16 cellular contexts compared by ENCODE assay signal in the genomic region with DNA sequence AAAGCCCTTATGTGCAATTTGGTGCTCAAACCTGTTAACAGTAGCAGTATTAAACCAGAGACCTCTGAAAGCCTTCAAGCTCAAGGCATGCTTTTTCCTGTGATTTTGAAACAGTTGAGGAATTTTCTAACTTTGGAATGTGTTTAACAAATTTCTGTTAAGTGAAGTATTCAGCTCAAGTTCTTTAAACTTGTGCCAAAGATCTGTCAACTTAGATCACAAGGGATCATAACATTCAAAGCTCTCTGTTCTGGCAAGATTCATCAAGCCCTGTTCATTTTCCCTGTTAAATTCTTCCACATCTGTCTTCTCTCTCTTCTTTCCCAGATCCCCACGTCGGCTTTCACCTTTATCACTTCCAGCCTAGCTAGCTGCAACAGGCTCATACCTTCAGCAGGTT. TPM values are rescaled to one million over a fixed set of nuclear protein-coding genes. Genes with fewer than 3 reads are reported as not detected.
DNase-seq lines count a peak whose midpoint lies in the region; ATAC-seq and TF ChIP-seq lines count a peak whose summit lies in the region.
"Had no signal": no experiment of that assay in that cellular context is flagged by ENCODE, and none has a peak within 500 bp of the region (broad histone marks: within the 10 kb centered on the region; RNA-seq: fewer than 3 reads in every experiment).

No MANE protein-coding gene starts in this region.

- WGBS in IMR-90 (ENCODE audit: extremely low coverage in 2 of 2, insufficient read length in 1 of 2), 2 experiments: 61% methylated on average over 2 of the region's 2 CpGs; no CpG with 5 or more reads in 1 of the 2 experiments

- H2AK9ac ChIP-seq in IMR-90 (replicated peaks; ENCODE audit: low read depth, low read length, poor library complexity): no peak overlapping the region

- no peak overlapping the region for H4K91ac ChIP-seq in IMR-90 (ENCODE audit: insufficient read depth, low read depth, low read length)

- DNase-seq in IMR-90 (no peak), chondrocyte (ENCODE audit: low spot score) (no peak), iris pigment epithelial cell (ENCODE audit: low read depth) (peak; percentile 77), NCI-H1694 (lab: John Stamatoyannopoulos, UW) (no peak), NCI-H2171 treated with DMSO at 0.1 percent for 48 hours (lab: John Stamatoyannopoulos, UW) (no peak)
- DNase-seq: ACHN; BE2C; CD4-positive, alpha-beta memory T cell; DMS79 treated with DMSO at 0.1 percent for 48 hours; MV-4-11; NCI-H1436 treated with DMSO at 0.1 percent for 48 hours; NCI-H2081 treated with DMSO at 0.1 percent for 48 hours; NCI-H446; PC-3 had no signal

- peak overlapping the region; percentile 66 for H3K27ac Mint-ChIP-seq in chondrocyte (ENCODE audit: unreplicated experiment)
- H3K27ac Mint-ChIP-seq: CD4-positive, alpha-beta memory T cell had no signal

- no TSS peak for BruUV-seq in IMR-90 (replicated peaks; lab: Mats Ljungman, UMichigan)

- H3K4me3 ChIP-seq in IMR-90 (ENCODE audit: insufficient read depth, low read depth, low read length): no peak overlapping the region
- no peak overlapping the region for H3K4me3 ChIP-seq in stomach smooth muscle (ENCODE audit: low read length in 2 of 2)

- no peaks in the 10 kb centered on the region for H3K79me1 ChIP-seq in IMR-90 (ENCODE audit: low read depth in 1 of 2, low read length in 2 of 2)

- no peak overlapping the region for H3K4ac ChIP-seq in IMR-90 (ENCODE audit: low read depth, low read length)

- H3K27me3 Mint-ChIP-seq in chondrocyte (ENCODE audit: low read depth): no peaks in the 10 kb centered on the region

- no peak overlapping the region for H3K56ac ChIP-seq in IMR-90 (ENCODE audit: extremely low read depth, insufficient read depth, low read length)

- no peak overlapping the region for H3K14ac ChIP-seq in IMR-90 (replicated peaks; ENCODE audit: low read depth, low read length)

- H3K36me3 ChIP-seq in IMR-90 (ENCODE audit: control insufficient read depth, insufficient read depth, low read length): no peaks in the 10 kb centered on the region
- H3K36me3 ChIP-seq in stomach smooth muscle (ENCODE audit: control insufficient read depth in 2 of 2, insufficient read depth in 2 of 2, low read length in 2 of 2): no peaks in the 10 kb centered on the region
- H3K36me3 ChIP-seq: BE2C had no signal

- no peaks in the 10 kb centered on the region for H3K9me3 ChIP-seq in IMR-90 (ENCODE audit: control insufficient read depth, insufficient read depth, low read length)
- no peaks in the 10 kb centered on the region for H3K9me3 ChIP-seq in stomach smooth muscle (ENCODE audit: control insufficient read depth in 2 of 2, low read length in 2 of 2)
- H3K9me3 ChIP-seq: BE2C had no signal

- TF ChIP-seq RAD21 in IMR-90 (IDR thresholded peaks at IDR 0.05; ENCODE audit: low read length): no peak

- H3K9ac ChIP-seq in IMR-90 (ENCODE audit: low read depth, low read length) (no peak overlapping the region), stomach smooth muscle (ENCODE audit: low read length in 2 of 2) (no peak overlapping the region)

- 0 out of 2 replicates have a peak overlapping the region, but pooled peaks have one; percentile 16 for H3K23ac ChIP-seq in IMR-90 (ENCODE audit: low read depth, low read length)

- POLR2A ChIA-PET in IMR-90 (lab: Charles Lee; ENCODE audit: unreplicated experiment): no interaction called here

- no peak overlapping the region for H3K4me3 Mint-ChIP-seq in chondrocyte (ENCODE audit: unreplicated experiment)
- H3K4me3 Mint-ChIP-seq: CD4-positive, alpha-beta memory T cell had no signal

- peaks cover 5% of the 10 kb centered on the region; the same call in 1 of the 2 replicates for H3K9me1 ChIP-seq in IMR-90 (ENCODE audit: insufficient read depth, low read length)

- peak; percentile 46 for ATAC-seq in IMR-90 (ENCODE audit: low read depth)
- ATAC-seq in GM21723 (IDR thresholded peaks at IDR 0.05; ENCODE audit: unreplicated experiment): no peak
- ATAC-seq: PC-3 had no signal

- H2BK15ac ChIP-seq in IMR-90 (ENCODE audit: low read depth, low read length): no peak overlapping the region

- no peak for TF ChIP-seq POLR2A in IMR-90 (IDR thresholded peaks at IDR 0.05; ENCODE audit: low read depth, low read length)

- H3K18ac ChIP-seq in IMR-90 (ENCODE audit: low read depth, low read length): no peak overlapping the region

- H3K4me1 Mint-ChIP-seq in chondrocyte (ENCODE audit: low read depth): peaks cover 30% of the 10 kb centered on the region
- H3K4me1 Mint-ChIP-seq: CD4-positive, alpha-beta memory T cell had no signal

- intact Hi-C loops in IMR-90 (cut with micrococcal nuclease): no loop called here

- no peak overlapping the region for H4K8ac ChIP-seq in IMR-90 (ENCODE audit: low read depth in 2 of 2, low read length in 2 of 2)

- H3K4me2 ChIP-seq in IMR-90 (ENCODE audit: low read depth, low read length): no peak overlapping the region; the same call in 1 of the 2 replicates

- dilution Hi-C loops in IMR-90 (cut with HindIII; ENCODE audit: low sequenced_read_pairs, unreplicated experiment): no loop called here

- H4K5ac ChIP-seq in IMR-90 (ENCODE audit: low read depth, low read length): no peak overlapping the region

- TF ChIP-seq CTCF in IMR-90 (conservative IDR thresholded peaks at IDR 0.05; ENCODE audit: low read depth, low read length) (no peak), chondrocyte (IDR thresholded peaks at IDR 0.05) (no peak)

- no peak overlapping the region for H2BK120ac ChIP-seq in IMR-90 (ENCODE audit: low read depth, low read length)

- H3K4me1 ChIP-seq in IMR-90 (ENCODE audit: control insufficient read depth, insufficient read depth, low read length) (peaks cover 6% of the 10 kb centered on the region), stomach smooth muscle (ENCODE audit: control insufficient read depth, insufficient read depth, low read length) (peaks cover 4% of the 10 kb centered on the region)
- H3K4me1 ChIP-seq: BE2C had no signal

- H3K27me3 ChIP-seq in IMR-90 (ENCODE audit: control insufficient read depth, insufficient read depth, low read length) (0 out of 2 replicates have a peak, but pooled peaks cover under 1% of the 10 kb centered on the region), stomach smooth muscle (ENCODE audit: control insufficient read depth in 1 of 2, insufficient read depth in 2 of 2, low read length in 2 of 2) (no peaks in the 10 kb centered on the region)
- H3K27me3 ChIP-seq: BE2C had no signal

- H3K36me3 Mint-ChIP-seq in chondrocyte (ENCODE audit: low read depth): no peaks in the 10 kb centered on the region

- no peak overlapping the region for H2BK5ac ChIP-seq in IMR-90 (ENCODE audit: low read depth, low read length, poor library complexity, severe bottlenecking)

- no peak overlapping the region for H2AK5ac ChIP-seq in IMR-90 (ENCODE audit: low read depth, low read length)

- H2AFZ ChIP-seq in IMR-90 (replicated peaks; ENCODE audit: low read length, poor library complexity): no peak overlapping the region

- in situ Hi-C loops in IMR-90 (cut with MboI; ENCODE audit: low sequenced_read_pairs): no loop called here

- no peak overlapping the region for H2BK20ac ChIP-seq in IMR-90 (ENCODE audit: low read depth, low read length)

- H4K20me1 ChIP-seq in IMR-90 (ENCODE audit: insufficient read depth, low read length): no peaks in the 10 kb centered on the region

- H3K9me3 Mint-ChIP-seq in chondrocyte (ENCODE audit: low read depth): no peaks in the 10 kb centered on the region

- CTCF ChIA-PET in IMR-90 (lab: Yijun Ruan, JAX): no interaction called here

- H3K27ac ChIP-seq in IMR-90 (ENCODE audit: insufficient read depth, low read length) (no peak overlapping the region), stomach smooth muscle (ENCODE audit: low read length) (peak overlapping the region; percentile 8)

TF ChIP-seq in IMR-90, 13 proteins besides CTCF, POLR2A, EP300 and RAD21:
- TF ChIP-seq, protein P1, sequence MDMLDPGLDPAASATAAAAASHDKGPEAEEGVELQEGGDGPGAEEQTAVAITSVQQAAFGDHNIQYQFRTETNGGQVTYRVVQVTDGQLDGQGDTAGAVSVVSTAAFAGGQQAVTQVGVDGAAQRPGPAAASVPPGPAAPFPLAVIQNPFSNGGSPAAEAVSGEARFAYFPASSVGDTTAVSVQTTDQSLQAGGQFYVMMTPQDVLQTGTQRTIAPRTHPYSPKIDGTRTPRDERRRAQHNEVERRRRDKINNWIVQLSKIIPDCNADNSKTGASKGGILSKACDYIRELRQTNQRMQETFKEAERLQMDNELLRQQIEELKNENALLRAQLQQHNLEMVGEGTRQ (IDR thresholded peaks at IDR 0.05; ENCODE audit: low read depth, low read length): no peak
- TF ChIP-seq SMC3 (IDR thresholded peaks at IDR 0.05; ENCODE audit: low read depth, low read length) (no peak), BHLHE40 (IDR thresholded peaks at IDR 0.05; ENCODE audit: low read depth, low read length) (no peak), RCOR1 (IDR thresholded peaks at IDR 0.05; ENCODE audit: insufficient replicate concordance, low read length) (no peak), FOS (IDR thresholded peaks at IDR 0.05; ENCODE audit: low read depth, low read length) (no peak), MXI1 (IDR thresholded peaks at IDR 0.05; ENCODE audit: borderline replicate concordance, low read depth, low read length) (no peak), MAFK (IDR thresholded peaks at IDR 0.05; ENCODE audit: low read depth, low read length) (no peak), RFX5 (IDR thresholded peaks at IDR 0.05; ENCODE audit: low read depth, low read length) (no peak), CEBPB (IDR thresholded peaks at IDR 0.05; ENCODE audit: low read depth, low read length) (no peak), CHD1 (IDR thresholded peaks at IDR 0.05; ENCODE audit: low read depth, low read length) (no peak), NFE2L2 (IDR thresholded peaks at IDR 0.05; ENCODE audit: low read depth, low read length) (no peak), MAZ (IDR thresholded peaks at IDR 0.05; ENCODE audit: borderline replicate concordance, low read depth, low read length) (no peak)
- TF ChIP-seq, protein P2, sequence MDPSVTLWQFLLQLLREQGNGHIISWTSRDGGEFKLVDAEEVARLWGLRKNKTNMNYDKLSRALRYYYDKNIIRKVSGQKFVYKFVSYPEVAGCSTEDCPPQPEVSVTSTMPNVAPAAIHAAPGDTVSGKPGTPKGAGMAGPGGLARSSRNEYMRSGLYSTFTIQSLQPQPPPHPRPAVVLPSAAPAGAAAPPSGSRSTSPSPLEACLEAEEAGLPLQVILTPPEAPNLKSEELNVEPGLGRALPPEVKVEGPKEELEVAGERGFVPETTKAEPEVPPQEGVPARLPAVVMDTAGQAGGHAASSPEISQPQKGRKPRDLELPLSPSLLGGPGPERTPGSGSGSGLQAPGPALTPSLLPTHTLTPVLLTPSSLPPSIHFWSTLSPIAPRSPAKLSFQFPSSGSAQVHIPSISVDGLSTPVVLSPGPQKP (IDR thresholded peaks at IDR 0.05; ENCODE audit: borderline replicate concordance, low read depth, low read length): no peak

RNA-seq across cellular contexts. Expression of gene RYK, which starts 28.8 kb away (rescaled TPM):
- total RNA-seq in IMR-90 (2012; rRNA removed) (106 TPM in 2 replicates), chondrocyte (49.6 to 57.8 TPM (median 57.6 TPM) in 3 replicates)
- 35.0 and 42.4 TPM in 2 replicates for polyA plus RNA-seq in IMR-90 (2012; rRNA removed)
- polyA plus RNA-seq in IMR-90 (2012; cell fraction: cytosol; rRNA removed): 12.1 and 16.0 TPM in 2 replicates
- polyA plus RNA-seq in IMR-90 (2012; cell fraction: nucleus; rRNA removed; ENCODE audit: low replicate concordance): 16.5 and 76.9 TPM in 2 replicates
